In genomic region chr19:41621654-41622053, GRCh38 we compare ENCODE assay signal across 31 cellular contexts. TPM values are rescaled to one million over a fixed set of nuclear protein-coding genes. Genes with fewer than 3 reads are reported as not detected.
DNase-seq lines count a peak whose midpoint lies in the region; ATAC-seq and TF ChIP-seq lines count a peak whose summit lies in the region.
"Had no signal": no experiment of that assay in that cellular context is flagged by ENCODE, and none has a peak within 500 bp of the region (broad histone marks: within the 10 kb centered on the region; RNA-seq: fewer than 3 reads in every experiment).

No MANE protein-coding gene starts in this region.

- H3K4me3 Mint-ChIP-seq in H9 = no peak overlapping the region
- no peak overlapping the region for H3K4me3 Mint-ChIP-seq in MCF 10A (ENCODE audit: unreplicated experiment)
- H3K4me3 Mint-ChIP-seq: activated CD4-positive, alpha-beta T cell treated with anti-CD3 and anti-CD28 coated beads for 36 hours; activated CD8-positive, alpha-beta T cell treated with anti-CD3 and anti-CD28 coated beads for 36 hours; activated naive CD8-positive, alpha-beta T cell; activated T-helper 17 cell treated with anti-CD3 and anti-CD28 coated beads, Interleukin-2, amount 50 U/mL, for 72 hours; CD4-positive, alpha-beta T cell; nephron progenitor cell; stimulated activated naive CD8-positive, alpha-beta T cell treated with anti-CD3 and anti-CD28 coated beads, Interleukin-15, Interleukin-2, amounts not matched to agents 100 ng/mL and 50 ng/mL, for 24 hours; T-helper 2 cell treated with Interferon-gamma antibody and Interleukin-4, amounts not matched to agents 5 μg/mL and 100 μg/mL, for 36 hours had no signal

- intact Hi-C loops in left lung (cut with DNase I) (no loop called here), mammary epithelial cell (cut with micrococcal nuclease) (no loop called here), MCF 10A (cut with micrococcal nuclease) (no loop called here)

- H3K27ac Mint-ChIP-seq in H9 (no peak overlapping the region), MCF 10A (ENCODE audit: low read depth, unreplicated experiment) (no peak overlapping the region)
- H3K27ac Mint-ChIP-seq: activated CD4-positive, alpha-beta T cell treated with anti-CD3 and anti-CD28 coated beads for 36 hours; activated CD8-positive, alpha-beta T cell treated with anti-CD3 and anti-CD28 coated beads for 36 hours; activated naive CD8-positive, alpha-beta T cell; activated T-helper 17 cell treated with anti-CD3 and anti-CD28 coated beads, Interleukin-2, amount 50 U/mL, for 72 hours; CD4-positive, alpha-beta T cell; nephron progenitor cell; stimulated activated naive CD8-positive, alpha-beta T cell treated with anti-CD3 and anti-CD28 coated beads, Interleukin-15, Interleukin-2, amounts not matched to agents 100 ng/mL and 50 ng/mL, for 24 hours; T-helper 2 cell treated with Interferon-gamma antibody and Interleukin-4, amounts not matched to agents 5 μg/mL and 100 μg/mL, for 36 hours had no signal

- dilution Hi-C loops in mammary epithelial cell (cut with HindIII; ENCODE audit: low sequenced_read_pairs) = no loop called here

- no peaks in the 10 kb centered on the region for H3K79me2 ChIP-seq in H9 (ENCODE audit: insufficient read depth, low read length)
- H3K79me2 ChIP-seq in mammary epithelial cell (ENCODE audit: insufficient read depth, low read length) = no peaks in the 10 kb centered on the region
- H3K79me2 ChIP-seq: hepatocyte had no signal

- H3K9me3 ChIP-seq in H9 (ENCODE audit: control insufficient read depth, low read depth, low read length) (peaks cover 68% of the 10 kb centered on the region), left lung (no peaks in the 10 kb centered on the region), mammary epithelial cell (replicated peaks; ENCODE audit: insufficient read depth, low read length) (no peaks in the 10 kb centered on the region), MG63 (no peaks in the 10 kb centered on the region)
- H3K9me3 ChIP-seq: gastroesophageal sphincter, pancreas, testis had no signal

- H3T11ph ChIP-seq in H9 (ENCODE audit: low read length) = no peak overlapping the region

- H2AFZ ChIP-seq in H9 (ENCODE audit: low read length) (no peak overlapping the region), mammary epithelial cell (ENCODE audit: low read depth, low read length) (no peak overlapping the region)
- H2AFZ ChIP-seq: hepatocyte, PC-9 had no signal

- H3K14ac ChIP-seq in H9 (ENCODE audit: insufficient read depth, low read length) = no peak overlapping the region

- BruUV-seq in mammary epithelial cell (replicated peaks; lab: Mats Ljungman, UMichigan) (no TSS peak), MCF 10A (replicated peaks; lab: Mats Ljungman, UMichigan) (no TSS peak)

- H2BK20ac ChIP-seq in H9 (ENCODE audit: low read depth, low read length, poor library complexity, severe bottlenecking) = no peak overlapping the region

- no CpG with 5 or more reads among the region's 7 CpGs for WGBS in H9 (ENCODE audit: extremely low coverage, insufficient read length, low lambda C conversion rate)
- 62% methylated on average over 6 of the region's 7 CpGs for WGBS in mammary epithelial cell (ENCODE audit: low coverage, missing lambda C conversion rate)

- H3K9ac ChIP-seq in H9 (ENCODE audit: extremely low read depth, insufficient read length, low read length) (no peak overlapping the region), mammary epithelial cell (ENCODE audit: insufficient read depth, low read length) (no peak overlapping the region)

- no peaks in the 10 kb centered on the region for H4K20me1 ChIP-seq in H9 (ENCODE audit: control insufficient read depth, insufficient read depth, insufficient read length)
- H4K20me1 ChIP-seq in mammary epithelial cell (ENCODE audit: insufficient read depth, low read length) = no peaks in the 10 kb centered on the region

- H2AK5ac ChIP-seq in H9 (ENCODE audit: insufficient read length, low read length) = no peak overlapping the region

- no peak overlapping the region for H2BK5ac ChIP-seq in H9 (ENCODE audit: insufficient read length, low read length)

- no peak overlapping the region for H3K4me2 ChIP-seq in H9 (ENCODE audit: insufficient read depth, insufficient read length, low read length)
- H3K4me2 ChIP-seq in mammary epithelial cell (ENCODE audit: insufficient read depth, low read depth, low read length) = no peak overlapping the region
- H3K4me2 ChIP-seq: hepatocyte, PC-9, smooth muscle cell had no signal

- no peaks in the 10 kb centered on the region for H3K79me1 ChIP-seq in H9 (ENCODE audit: insufficient read depth, low read depth, low read length, poor library complexity, severe bottlenecking)

- H3K36me3 ChIP-seq in left lung (no peaks in the 10 kb centered on the region), mammary epithelial cell (ENCODE audit: insufficient read depth, low read length) (no peaks in the 10 kb centered on the region), MG63 (no peaks in the 10 kb centered on the region)
- H3K36me3 ChIP-seq: gastroesophageal sphincter, pancreas had no signal

- H3K27me3 Mint-ChIP-seq in H9 (ENCODE audit: low read depth) = peaks cover 2% of the 10 kb centered on the region
- H3K27me3 Mint-ChIP-seq in MCF 10A (ENCODE audit: insufficient read depth, unreplicated experiment) = peaks cover 78% of the 10 kb centered on the region
- H3K27me3 Mint-ChIP-seq: activated CD4-positive, alpha-beta T cell treated with anti-CD3 and anti-CD28 coated beads for 36 hours had no signal

- H3K4ac ChIP-seq in H9 (ENCODE audit: low read depth, low read length) = no peak overlapping the region

- H3K18ac ChIP-seq in H9 (ENCODE audit: insufficient read length, low read depth, low read length) = no peak overlapping the region

- no peak overlapping the region for H2BK15ac ChIP-seq in H9 (ENCODE audit: low read depth, low read length)

- no peak overlapping the region for H2BK12ac ChIP-seq in H9 (ENCODE audit: insufficient read length, low read depth, low read length)

- H2BK120ac ChIP-seq in H9 (ENCODE audit: low read depth, low read length, poor library complexity, severe bottlenecking) = no peak overlapping the region

- H3K4me1 ChIP-seq in H9 (ENCODE audit: insufficient read depth, low read length) = no peaks in the 10 kb centered on the region
- peaks cover 0 to 83% of the 10 kb centered on the region in 2 donors for H3K4me1 ChIP-seq in left lung
- no peaks in the 10 kb centered on the region for H3K4me1 ChIP-seq in mammary epithelial cell (ENCODE audit: insufficient read depth, low read length)
- H3K4me1 ChIP-seq: gastroesophageal sphincter, pancreas, testis had no signal

- H3K23me2 ChIP-seq in H9 (ENCODE audit: insufficient read length, low read depth, low read length, poor library complexity, severe bottlenecking) = no peaks in the 10 kb centered on the region

- no peak overlapping the region for H3K56ac ChIP-seq in H9 (ENCODE audit: insufficient read length, low read depth, low read length)

- in situ Hi-C loops in mammary epithelial cell (cut with MboI; ENCODE audit: low sequenced_read_pairs in 2 of 2) = no loop called here

- peaks cover 80 to 99% of the 10 kb centered on the region in 2 experiments for H3K9me3 Mint-ChIP-seq in H9
- no peaks in the 10 kb centered on the region for H3K9me3 Mint-ChIP-seq in MCF 10A (ENCODE audit: unreplicated experiment)
- H3K9me3 Mint-ChIP-seq: activated CD8-positive, alpha-beta T cell treated with anti-CD3 and anti-CD28 coated beads for 36 hours; activated T-helper 17 cell treated with anti-CD3 and anti-CD28 coated beads, Interleukin-2, amount 50 U/mL, for 72 hours; CD4-positive, alpha-beta T cell; stimulated activated naive CD8-positive, alpha-beta T cell treated with anti-CD3 and anti-CD28 coated beads, Interleukin-15, Interleukin-2, amounts not matched to agents 100 ng/mL and 50 ng/mL, for 24 hours; T-helper 2 cell treated with Interferon-gamma antibody and Interleukin-4, amounts not matched to agents 5 μg/mL and 100 μg/mL, for 36 hours had no signal

- peak overlapping the region in 1 of 2 donors; percentile 11 for H3K4me3 ChIP-seq in left lung
- no peak overlapping the region for H3K4me3 ChIP-seq in mammary epithelial cell (replicated peaks in 1 of 3; ENCODE audit: insufficient read depth in 1 of 3, low read depth in 2 of 3, low read length in 3 of 3)
- no peak overlapping the region for H3K4me3 ChIP-seq in MG63
- H3K4me3 ChIP-seq: gastroesophageal sphincter, hepatocyte, pancreas, PC-9, smooth muscle cell, testis had no signal

- POLR2A ChIA-PET in MCF 10A (lab: Yijun Ruan, JAX) = no interaction called here

- H3K4me1 Mint-ChIP-seq in H9 (no peaks in the 10 kb centered on the region), MCF 10A (ENCODE audit: insufficient read depth, unreplicated experiment) (no peaks in the 10 kb centered on the region)
- H3K4me1 Mint-ChIP-seq: activated CD4-positive, alpha-beta T cell treated with anti-CD3 and anti-CD28 coated beads for 36 hours; activated T-helper 17 cell treated with anti-CD3 and anti-CD28 coated beads, Interleukin-2, amount 50 U/mL, for 72 hours; nephron progenitor cell had no signal

- H3K27ac ChIP-seq in H9 (ENCODE audit: insufficient read length, low read depth, low read length) (no peak overlapping the region), left lung (peak overlapping the region in 1 of 2 donors; percentile 76), mammary epithelial cell (ENCODE audit: insufficient read depth, low read depth, low read length) (no peak overlapping the region)
- H3K27ac ChIP-seq: 22Rv1, gastroesophageal sphincter, hepatocyte, pancreas, PC-9, testis had no signal

- H4K5ac ChIP-seq in H9 (ENCODE audit: insufficient read length, low read depth, low read length) = no peak overlapping the region

- no peak overlapping the region for H4K8ac ChIP-seq in H9 (replicated peaks; ENCODE audit: insufficient read length, low read depth, low read length)

- DNase-seq in SIG-M5 treated with dmso at 0.1 percent for 504 hours (lab: John Stamatoyannopoulos, UW; ENCODE audit: unreplicated experiment) (peak; percentile 77), SIG-M5 (lab: John Stamatoyannopoulos, UW) (no peak), H9 (peak; percentile 17), NOMO-1 treated with DMSO at 0.1 percent for 48 hours (lab: John Stamatoyannopoulos, UW; ENCODE audit: unreplicated experiment) (peak; percentile 69), left lung (no peak), mammary epithelial cell (no peak), MG63 (no peak), MCF 10A (ENCODE audit: unreplicated experiment) (no peak)
- DNase-seq: activated CD4-positive, alpha-beta T cell treated with anti-CD3 and anti-CD28 coated beads for 36 hours; activated CD8-positive, alpha-beta T cell treated with anti-CD3 and anti-CD28 coated beads for 36 hours; CD4-positive, alpha-beta T cell; DMS79 treated with DMSO at 0.1 percent for 48 hours; NCI-H1092 treated with DMSO at 0.1 percent for 48 hours; NCI-H1694 treated with DMSO at 0.1 percent for 48 hours; nephron progenitor cell; pancreas; PC-9; retina; stimulated activated CD4-positive, alpha-beta T cell treated with anti-CD3 and anti-CD28 coated beads, Interleukin-1b, Interleukin-23, amount 100 ng/mL, for 48 hours; testis had no signal

- CTCF ChIA-PET in mammary epithelial cell (lab: Charles Lee; ENCODE audit: low non-redundant PET) (no interaction called here), MCF 10A (lab: Yijun Ruan, JAX) (interaction anchor here (0.8 kb wide), 1 partner anchor 19 kb away, joined by 4 read pairs; no protein-coding TSS in a partner anchor)

- TF ChIP-seq CTCF in H9 (conservative IDR thresholded peaks at IDR 0.05) (no peak), left lung (IDR thresholded peaks at IDR 0.05) (no peak), mammary epithelial cell (conservative IDR thresholded peaks at IDR 0.05 in 1 of 2, IDR thresholded peaks at IDR 0.05 in 1 of 2; ENCODE audit: extremely low read depth in 1 of 2, insufficient read depth in 1 of 2, low read depth in 1 of 2, low read length in 2 of 2) (no peak), MCF 10A (IDR thresholded peaks at IDR 0.05; ENCODE audit: unreplicated experiment) (no peak)

- H3K36me3 Mint-ChIP-seq in H9 (ENCODE audit: insufficient read depth in 1 of 3, low read depth in 3 of 3) (peaks cover 3 to 21% (median 12%) of the 10 kb centered on the region in 3 experiments; a peak in 5 of 7 replicates), MCF 10A (ENCODE audit: insufficient read depth, unreplicated experiment) (no peaks in the 10 kb centered on the region)
- H3K36me3 Mint-ChIP-seq: activated naive CD8-positive, alpha-beta T cell had no signal

- H4K91ac ChIP-seq in H9 (ENCODE audit: insufficient read length, low read depth, low read length) = no peak overlapping the region

- no peak overlapping the region for H3K23ac ChIP-seq in H9 (ENCODE audit: insufficient read length, low read depth, low read length)

- H3K27me3 ChIP-seq in H9 (ENCODE audit: insufficient read depth, low read length) = no peaks in the 10 kb centered on the region
- peaks cover 0 to 8% of the 10 kb centered on the region in 2 donors for H3K27me3 ChIP-seq in left lung
- no peaks in the 10 kb centered on the region for H3K27me3 ChIP-seq in mammary epithelial cell (ENCODE audit: insufficient read depth, low read length)
- H3K27me3 ChIP-seq in MG63 = no peaks in the 10 kb centered on the region
- H3K27me3 ChIP-seq: hepatocyte, pancreas, testis had no signal

- peak; percentile 28 for ATAC-seq in left lung
- ATAC-seq: activated CD4-positive, alpha-beta T cell treated with anti-CD3 and anti-CD28 coated beads for 36 hours; activated CD8-positive, alpha-beta T cell treated with anti-CD3 and anti-CD28 coated beads for 36 hours; activated T-helper 17 cell treated with anti-CD3 and anti-CD28 coated beads, Interleukin-2, amount 50 U/mL, for 72 hours; gastroesophageal sphincter had no signal

RNA-seq across cellular contexts. Expression of gene CEACAM4, which starts 5.2 kb away (rescaled TPM):
- total RNA-seq in H9 (2021) = not detected in 2 replicates
- total RNA-seq in left lung = 10 to 100 TPM in 1 of 2 donors, 1 to 10 TPM in 1; 2.7 to 13.7 TPM
- total RNA-seq in mammary epithelial cell = not detected
- polyA plus RNA-seq in mammary epithelial cell = not detected
- polyA minus RNA-seq in mammary epithelial cell = not detected
- not detected in 2 replicates for total RNA-seq in MG63 (2014; rRNA removed; shearing (Covaris generic); ENCODE audit: low replicate concordance)
- not detected in 2 replicates for total RNA-seq in MCF 10A (2022)
- total RNA-seq: activated CD4-positive, alpha-beta T cell treated with anti-CD3 and anti-CD28 coated beads for 36 hours; activated CD8-positive, alpha-beta T cell treated with anti-CD3 and anti-CD28 coated beads for 36 hours; activated T-helper 17 cell treated with anti-CD3 and anti-CD28 coated beads, Interleukin-2, amount 50 U/mL, for 72 hours; chondrocyte; H1; hepatocyte; NCI-H460; PC-9; smooth muscle cell had no signal
- polyA plus RNA-seq: H1, hepatocyte, smooth muscle cell had no signal

RNA-seq across cellular contexts. Expression of gene CEACAM21, which starts 45.7 kb away (rescaled TPM):
- total RNA-seq in H9 (2021) = not detected in 2 replicates
- 1 to 10 TPM; 4.8 to 6.3 TPM for total RNA-seq in left lung
- total RNA-seq in mammary epithelial cell = not detected
- not detected for polyA plus RNA-seq in mammary epithelial cell
- not detected for polyA minus RNA-seq in mammary epithelial cell
- total RNA-seq in MG63 (2014; rRNA removed; shearing (Covaris generic); ENCODE audit: low replicate concordance) = not detected in 2 replicates
- total RNA-seq in MCF 10A (2022) = not detected in 2 replicates
- total RNA-seq: chondrocyte, H1, NCI-H460, PC-9, smooth muscle cell had no signal
- polyA plus RNA-seq: H1, hepatocyte, smooth muscle cell had no signal

Comparison
In these comparisons a context has a peak if more than half of its experiments do, and no peak if none do; other contexts are left out.
1. DNase-seq: peak in SIG-M5 treated with dmso at 0.1 percent for 504 hours (single experiment), H9 (single experiment) and NOMO-1 treated with DMSO at 0.1 percent for 48 hours (single experiment); none in SIG-M5 (single experiment), left lung (0 of 2), mammary epithelial cell (single experiment), MG63 (single experiment) and MCF 10A (single experiment).